ENCODE assay signal across 15 cellular contexts in genomic region chr11:76682681-76683080, GRCh38. TPM values are rescaled to one million over a fixed set of nuclear protein-coding genes. Genes with fewer than 3 reads are reported as not detected.
DNase-seq lines count a peak whose midpoint lies in the region; ATAC-seq, FAIRE-seq and TF ChIP-seq lines count a peak whose summit lies in the region.
"Had no signal": no experiment of that assay in that cellular context is flagged by ENCODE, and none has a peak within 500 bp of the region (broad histone marks: within the 10 kb centered on the region; RNA-seq: fewer than 3 reads in every experiment).

No MANE protein-coding gene starts in this region.

- no peak overlapping the region for H3K4me2 ChIP-seq in OCI-LY7 (ENCODE audit: low read length)
- H3K4me2 ChIP-seq: A549, GM23338 had no signal

- H3K4me3 ChIP-seq in NB4 (ENCODE audit: low read depth, low read length) (no peak overlapping the region), OCI-LY7 (ENCODE audit: low read depth, low read length, poor library complexity, severe bottlenecking) (no peak overlapping the region)
- H3K4me3 ChIP-seq: A549, GM23338 had no signal

- H2AFZ ChIP-seq in OCI-LY7 (ENCODE audit: low read length) = no peak overlapping the region
- H2AFZ ChIP-seq: GM23338 had no signal

- CTCF ChIA-PET in OCI-LY7 (lab: Charles Lee; ENCODE audit: unreplicated experiment) = no interaction called here

- H3K9me2 ChIP-seq in OCI-LY7 (ENCODE audit: insufficient read depth, low read length) = no peaks in the 10 kb centered on the region

- peak; percentile 54 to 61 for ATAC-seq in stimulated activated naive B cell treated with anti-CD40 and anti-IgM and Interleukin-4, amounts not matched to agents 10 μg/mL and 1 μg/mL and 100 μg/mL, for 72 hours (replicated peaks)
- no peak for ATAC-seq in HG03139 (IDR thresholded peaks at IDR 0.05; ENCODE audit: unreplicated experiment)
- ATAC-seq: A549, GM23338, HepG2 had no signal

- H3K27me3 Mint-ChIP-seq in stimulated activated naive B cell treated with anti-CD40 and anti-IgM and Interleukin-4, amounts not matched to agents 10 μg/mL and 1 μg/mL and 100 μg/mL, for 72 hours = peaks cover 0 to 4% of the 10 kb centered on the region in 2 donors

- TF ChIP-seq POLR2A in NB4 (IDR thresholded peaks at IDR 0.05; ENCODE audit: extremely low read depth, insufficient read length) = no peak
- TF ChIP-seq POLR2A in H54 (IDR thresholded peaks at IDR 0.05; ENCODE audit: low read depth, low read length) = no peak

- H3K27ac ChIP-seq in OCI-LY7 (ENCODE audit: low read depth, low read length, poor library complexity, severe bottlenecking) = no peak overlapping the region
- H3K27ac ChIP-seq: A549 had no signal

- no peak overlapping the region for H3K4me3 Mint-ChIP-seq in stimulated activated naive B cell treated with anti-CD40 and anti-IgM and Interleukin-4, amounts not matched to agents 10 μg/mL and 1 μg/mL and 100 μg/mL, for 72 hours
- H3K4me3 Mint-ChIP-seq: CD4-positive, CD25-positive, alpha-beta regulatory T cell; GM23338; H9 had no signal

- no peak for FAIRE-seq in H54 (lab: Jason Lieb, UNC)
- FAIRE-seq: A549, HepG2, HTR-8/SVneo had no signal

- peaks cover 45% of the 10 kb centered on the region for H3K4me1 ChIP-seq in OCI-LY7 (ENCODE audit: insufficient read depth, low read length, poor library complexity, severe bottlenecking)
- H3K4me1 ChIP-seq: A549, BE2C had no signal

- peaks cover 64 to 91% of the 10 kb centered on the region in 2 donors for H3K4me1 Mint-ChIP-seq in stimulated activated naive B cell treated with anti-CD40 and anti-IgM and Interleukin-4, amounts not matched to agents 10 μg/mL and 1 μg/mL and 100 μg/mL, for 72 hours

- TF ChIP-seq CTCF in NB4 (IDR thresholded peaks at IDR 0.05; ENCODE audit: low read depth, low read length) (no peak), OCI-LY7 (conservative IDR thresholded peaks at IDR 0.05; ENCODE audit: low read length) (no peak)

- no peaks in the 10 kb centered on the region for H4K20me1 ChIP-seq in OCI-LY7 (ENCODE audit: insufficient read depth, low read length)

- no TSS peak for BruUV-seq in OCI-LY7 (replicated peaks; lab: Mats Ljungman, UMichigan)

- no peaks in the 10 kb centered on the region for H3K36me3 Mint-ChIP-seq in stimulated activated naive B cell treated with anti-CD40 and anti-IgM and Interleukin-4, amounts not matched to agents 10 μg/mL and 1 μg/mL and 100 μg/mL, for 72 hours
- H3K36me3 Mint-ChIP-seq: CD4-positive, CD25-positive, alpha-beta regulatory T cell had no signal

- H3K27ac Mint-ChIP-seq in stimulated activated naive B cell treated with anti-CD40 and anti-IgM and Interleukin-4, amounts not matched to agents 10 μg/mL and 1 μg/mL and 100 μg/mL, for 72 hours = peak overlapping the region; percentile 61
- H3K27ac Mint-ChIP-seq: GM23338, H9 had no signal

- H3K9me3 ChIP-seq in OCI-LY7 (ENCODE audit: low read length) = no peaks in the 10 kb centered on the region
- H3K9me3 ChIP-seq: A549, BE2C had no signal

- H3K79me2 ChIP-seq in OCI-LY7 (ENCODE audit: insufficient read depth, low read depth, low read length) = no peaks in the 10 kb centered on the region

- intact Hi-C loops in OCI-LY7 (cut with micrococcal nuclease; ENCODE audit: unreplicated experiment) = loop anchor here (10.0 kb wide), 1 partner anchor 348 kb away; no protein-coding TSS in a partner anchor

- H3K36me3 ChIP-seq in OCI-LY7 (ENCODE audit: insufficient read depth, low read length) = no peaks in the 10 kb centered on the region
- H3K36me3 ChIP-seq: BE2C had no signal

- POLR2A ChIA-PET in OCI-LY7 (lab: Charles Lee) = interaction anchor here (0.7 to 1.2 kb wide), 2 partner anchors 84 to 110 kb away, joined by 3 read pairs; no protein-coding TSS in a partner anchor

- DNase-seq in CD1c-positive myeloid dendritic cell (ENCODE audit: extremely low spot score) (peak; percentile 30), NB4 (ENCODE audit: low read depth) (peak; percentile 34), OCI-LY7 (ENCODE audit: low spot score) (peak; percentile 56), KG1 (lab: John Stamatoyannopoulos, UW) (no peak), H54 (ENCODE audit: insufficient read length, low spot score) (no peak)
- DNase-seq in stimulated activated naive B cell treated with anti-CD40 and anti-IgM and Interleukin-4, amounts not matched to agents 10 μg/mL and 1 μg/mL and 100 μg/mL, for 72 hours = no peak
- DNase-seq: BE2C; CD4-positive, CD25-positive, alpha-beta regulatory T cell; DMS53; H9 had no signal

- H3K9me3 Mint-ChIP-seq in stimulated activated naive B cell treated with anti-CD40 and anti-IgM and Interleukin-4, amounts not matched to agents 10 μg/mL and 1 μg/mL and 100 μg/mL, for 72 hours = no peaks in the 10 kb centered on the region
- H3K9me3 Mint-ChIP-seq: CD4-positive, CD25-positive, alpha-beta regulatory T cell; GM23338; H9 had no signal

RNA-seq across cellular contexts. Expression of gene LRRC32, which starts 12.1 kb away (rescaled TPM):
- 5.4 and 5.5 TPM in 2 replicates for total RNA-seq in OCI-LY7 (2014; rRNA removed; shearing (Covaris generic))
- total RNA-seq in OCI-LY7 (2022) = 15.0 and 25.3 TPM in 2 replicates
- total RNA-seq: HepG2 had no signal

Comparison
In these comparisons a context has a peak if more than half of its experiments do, and no peak if none do; other contexts are left out.
1. DNase-seq: peak in CD1c-positive myeloid dendritic cell (single experiment), NB4 (single experiment) and OCI-LY7 (single experiment); none in stimulated activated naive B cell treated with anti-CD40 and anti-IgM and Interleukin-4, amounts not matched to agents 10 μg/mL and 1 μg/mL and 100 μg/mL, for 72 hours (single experiment), KG1 (single experiment) and H54 (single experiment).